Comparison of ENCODE assay signal across 1 cellular context in the genomic region with DNA sequence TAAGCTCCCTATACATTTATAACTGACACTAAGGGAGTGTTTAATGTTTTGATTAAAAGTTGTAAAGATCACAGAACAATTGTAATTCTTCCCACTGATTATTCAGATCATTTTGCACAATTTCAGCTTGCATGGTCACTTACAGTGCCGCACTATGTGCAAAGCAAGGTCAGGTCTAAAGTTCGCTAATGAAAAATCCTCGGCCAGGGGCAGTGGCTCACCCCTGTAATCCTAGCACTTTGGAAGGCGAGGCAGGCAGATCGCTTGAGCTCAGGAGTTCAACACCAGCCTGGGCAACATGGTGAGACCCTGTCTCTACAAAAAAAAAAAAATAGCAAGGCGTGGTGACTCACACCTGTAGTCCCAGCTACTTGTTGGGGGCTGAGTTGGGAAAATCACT.
TF ChIP-seq lines count a peak whose summit lies in the region.

No MANE protein-coding gene starts in this region.

TF ChIP-seq in HepG2, 621 proteins besides CTCF, POLR2A, EP300 and RAD21:
- TF ChIP-seq CBX2 (IDR thresholded peaks at IDR 0.05; ENCODE audit: low read depth, low read length) (no peak), CBX2 (CRISPR knock-in tag; IDR thresholded peaks at IDR 0.05; ENCODE audit: low read depth) (no peak), HNF4A (CRISPR knock-in tag; IDR thresholded peaks at IDR 0.05) (peak; percentile 50), ZNF768 (CRISPR knock-in tag; IDR thresholded peaks at IDR 0.05) (no peak), ZSCAN25 (CRISPR knock-in tag; IDR thresholded peaks at IDR 0.05) (peak; percentile 71; the same call in 1 of the 2 replicates), SALL1 (CRISPR knock-in tag; IDR thresholded peaks at IDR 0.05) (peak; percentile 35; the same call in 1 of the 2 replicates)
- TF ChIP-seq, protein P1, sequence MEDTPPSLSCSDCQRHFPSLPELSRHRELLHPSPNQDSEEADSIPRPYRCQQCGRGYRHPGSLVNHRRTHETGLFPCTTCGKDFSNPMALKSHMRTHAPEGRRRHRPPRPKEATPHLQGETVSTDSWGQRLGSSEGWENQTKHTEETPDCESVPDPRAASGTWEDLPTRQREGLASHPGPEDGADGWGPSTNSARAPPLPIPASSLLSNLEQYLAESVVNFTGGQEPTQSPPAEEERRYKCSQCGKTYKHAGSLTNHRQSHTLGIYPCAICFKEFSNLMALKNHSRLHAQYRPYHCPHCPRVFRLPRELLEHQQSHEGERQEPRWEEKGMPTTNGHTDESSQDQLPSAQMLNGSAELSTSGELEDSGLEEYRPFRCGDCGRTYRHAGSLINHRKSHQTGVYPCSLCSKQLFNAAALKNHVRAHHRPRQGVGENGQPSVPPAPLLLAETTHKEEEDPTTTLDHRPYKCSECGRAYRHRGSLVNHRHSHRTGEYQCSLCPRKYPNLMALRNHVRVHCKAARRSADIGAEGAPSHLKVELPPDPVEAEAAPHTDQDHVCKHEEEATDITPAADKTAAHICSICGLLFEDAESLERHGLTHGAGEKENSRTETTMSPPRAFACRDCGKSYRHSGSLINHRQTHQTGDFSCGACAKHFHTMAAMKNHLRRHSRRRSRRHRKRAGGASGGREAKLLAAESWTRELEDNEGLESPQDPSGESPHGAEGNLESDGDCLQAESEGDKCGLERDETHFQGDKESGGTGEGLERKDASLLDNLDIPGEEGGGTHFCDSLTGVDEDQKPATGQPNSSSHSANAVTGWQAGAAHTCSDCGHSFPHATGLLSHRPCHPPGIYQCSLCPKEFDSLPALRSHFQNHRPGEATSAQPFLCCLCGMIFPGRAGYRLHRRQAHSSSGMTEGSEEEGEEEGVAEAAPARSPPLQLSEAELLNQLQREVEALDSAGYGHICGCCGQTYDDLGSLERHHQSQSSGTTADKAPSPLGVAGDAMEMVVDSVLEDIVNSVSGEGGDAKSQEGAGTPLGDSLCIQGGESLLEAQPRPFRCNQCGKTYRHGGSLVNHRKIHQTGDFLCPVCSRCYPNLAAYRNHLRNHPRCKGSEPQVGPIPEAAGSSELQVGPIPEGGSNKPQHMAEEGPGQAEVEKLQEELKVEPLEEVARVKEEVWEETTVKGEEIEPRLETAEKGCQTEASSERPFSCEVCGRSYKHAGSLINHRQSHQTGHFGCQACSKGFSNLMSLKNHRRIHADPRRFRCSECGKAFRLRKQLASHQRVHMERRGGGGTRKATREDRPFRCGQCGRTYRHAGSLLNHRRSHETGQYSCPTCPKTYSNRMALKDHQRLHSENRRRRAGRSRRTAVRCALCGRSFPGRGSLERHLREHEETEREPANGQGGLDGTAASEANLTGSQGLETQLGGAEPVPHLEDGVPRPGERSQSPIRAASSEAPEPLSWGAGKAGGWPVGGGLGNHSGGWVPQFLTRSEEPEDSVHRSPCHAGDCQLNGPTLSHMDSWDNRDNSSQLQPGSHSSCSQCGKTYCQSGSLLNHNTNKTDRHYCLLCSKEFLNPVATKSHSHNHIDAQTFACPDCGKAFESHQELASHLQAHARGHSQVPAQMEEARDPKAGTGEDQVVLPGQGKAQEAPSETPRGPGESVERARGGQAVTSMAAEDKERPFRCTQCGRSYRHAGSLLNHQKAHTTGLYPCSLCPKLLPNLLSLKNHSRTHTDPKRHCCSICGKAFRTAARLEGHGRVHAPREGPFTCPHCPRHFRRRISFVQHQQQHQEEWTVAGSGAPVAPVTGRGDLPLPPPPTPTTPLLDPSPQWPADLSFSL (CRISPR knock-in tag; IDR thresholded peaks at IDR 0.05) = no peak
TF ChIP-seq in HepG2: peak in this region for 3.
